Comparison of ENCODE assay signal across 10 cellular contexts in genomic region chr1:44157903-44158302, GRCh38. TPM values are rescaled to one million over a fixed set of nuclear protein-coding genes. Genes with fewer than 3 reads are reported as not detected.
"Had no signal": no experiment of that assay in that cellular context is flagged by ENCODE, and none has a peak within 500 bp of the region (broad histone marks: within the 10 kb centered on the region; RNA-seq: fewer than 3 reads in every experiment).

No MANE protein-coding gene starts in this region.

- H3K4me2 ChIP-seq: KMS-11 had no signal

- H3K9ac ChIP-seq: KMS-11 had no signal

- DNase-seq: IMR-90, KBM-7, KG1 had no signal

- H3K27ac ChIP-seq: HL-60, KMS-11 had no signal

- ATAC-seq: HepG2 had no signal

- FAIRE-seq: HepG2, HTR-8/SVneo had no signal

RNA-seq across cellular contexts. Expression of gene KLF18, which starts 16.5 kb away (rescaled TPM):
- total RNA-seq: HepG2, HT-29, HT1080, IMR-90 had no signal
- polyA plus RNA-seq: HepG2, IgD-negative memory B cell, IMR-90 had no signal

RNA-seq across cellular contexts. Expression of gene KLF17, which starts 39.3 kb away (rescaled TPM):
- total RNA-seq: HepG2, HT-29 had no signal
- polyA plus RNA-seq: HepG2, IgD-negative memory B cell had no signal
